In the genomic region with DNA sequence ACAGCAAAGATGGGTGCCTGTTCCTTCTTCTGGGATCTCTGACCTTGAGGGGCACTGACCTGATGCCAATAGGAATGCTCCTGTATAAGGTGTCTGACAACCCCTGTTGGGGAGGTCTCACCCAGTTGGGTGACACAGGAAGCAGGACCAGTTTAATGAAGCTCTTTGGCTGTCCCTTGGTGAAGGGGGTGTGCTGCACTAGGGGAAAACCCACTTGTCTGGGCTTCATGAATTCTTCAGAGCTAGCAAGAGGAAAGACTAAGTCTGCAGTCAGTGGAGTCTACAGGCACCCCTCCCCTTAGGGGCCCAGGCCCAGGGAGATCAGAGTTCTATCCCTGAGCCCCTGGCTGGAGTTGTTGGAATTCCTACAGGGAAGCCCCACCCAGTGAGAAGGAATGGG, we compare ENCODE assay signal across 22 cellular contexts.
"Had no signal": no experiment of that assay in that cellular context is flagged by ENCODE, and none has a peak within 500 bp of the region (broad histone marks: within the 10 kb centered on the region; RNA-seq: fewer than 3 reads in every experiment).

No MANE protein-coding gene starts in this region.

- ATAC-seq: esophagus mucosa, gastrocnemius medialis, heart right ventricle, left cardiac atrium, left lung, left ventricle myocardium superior, mucosa of descending colon had no signal

- DNase-seq: dermis blood vessel endothelial cell; dorsolateral prefrontal cortex; effector CD4-positive, alpha-beta T cell; effector memory CD4-positive, alpha-beta T cell; endodermal cell; erythroblast; esophagus squamous epithelium; foreskin fibroblast; foreskin melanocyte; gastrocnemius medialis; glutamatergic neuron; head of caudate nucleus; heart right ventricle; hippocampal formation; left cardiac atrium; left lung; lower lobe of right lung; mesenchymal stem cell; mucosa of descending colon had no signal

- H3K4me3 Mint-ChIP-seq: endodermal cell, mesothelial cell of epicardium had no signal

- H3K27ac Mint-ChIP-seq: endodermal cell, mesothelial cell of epicardium had no signal
